20 cellular contexts compared by ENCODE assay signal in the genomic region with DNA sequence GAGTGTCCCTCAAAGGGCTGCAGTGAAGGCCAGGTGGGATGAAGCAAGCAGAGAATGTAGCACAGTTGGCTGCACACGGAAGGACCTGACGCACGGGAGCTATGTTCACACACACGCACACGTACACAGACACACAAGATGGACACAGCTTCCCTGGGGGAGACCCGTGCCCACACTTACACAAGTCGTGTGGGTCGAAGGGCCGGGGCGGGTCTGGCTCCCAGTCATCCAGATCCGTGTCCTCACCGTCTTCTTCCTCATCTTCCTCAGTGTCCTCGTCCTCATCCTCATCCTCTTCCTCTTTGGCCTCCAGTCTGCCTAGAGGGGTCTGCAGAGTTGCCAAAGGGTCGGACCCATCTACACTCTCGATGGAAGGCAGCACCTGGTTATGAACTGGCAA.
"Had no signal": no experiment of that assay in that cellular context is flagged by ENCODE, and none has a peak within 500 bp of the region (broad histone marks: within the 10 kb centered on the region; RNA-seq: fewer than 3 reads in every experiment).

No MANE protein-coding gene starts in this region.

- H3K9me3 ChIP-seq: esophagus squamous epithelium, gastrocnemius medialis had no signal

- H3K4me1 Mint-ChIP-seq: central memory CD8-positive, alpha-beta T cell had no signal

- DNase-seq: activated CD4-positive, alpha-beta T cell treated with anti-CD3 and anti-CD28 coated beads, Interleukin-2, amount 50 U/mL, for 4 hours; activated CD8-positive, alpha-beta memory T cell treated with anti-CD3 and anti-CD28 coated beads for 24 hours; activated CD8-positive, alpha-beta memory T cell treated with anti-CD3 and anti-CD28 coated beads, Interleukin-2, amount 50 U/mL, for 4 hours; activated T-cell treated with anti-CD3 and anti-CD28 coated beads, Interleukin-2, amount 50 U/mL, for 24 hours; aorta; brain microvascular endothelial cell; effector memory CD8-positive, alpha-beta T cell; esophagus squamous epithelium; gastrocnemius medialis; left cardiac atrium; nephron progenitor cell; nucleus accumbens; small intestine; stimulated activated CD4-positive, alpha-beta T cell treated with anti-CD3 and anti-CD28 coated beads, Interleukin-2, amount 100 ng/mL, for 24 hours; trophoblast cell had no signal

- H3K27ac ChIP-seq: brain microvascular endothelial cell, esophagus squamous epithelium, gastrocnemius medialis had no signal

- H3K4me3 ChIP-seq: esophagus squamous epithelium, gastrocnemius medialis had no signal

- ATAC-seq: activated naive CD4-positive, alpha-beta T cell treated with anti-CD3 and anti-CD28 coated beads, Interleukin-2, amount 50 U/mL, for 72 hours; activated T-helper 17 cell treated with anti-CD3 and anti-CD28 coated beads, Interleukin-2, amount 50 U/mL, for 72 hours; effector memory CD8-positive, alpha-beta T cell; gastrocnemius medialis; left cardiac atrium; sciatic nerve; stimulated activated memory B cell treated with anti-CD40 and anti-IgM and Interleukin-4, amounts not matched to agents 10 μg/mL and 1 μg/mL and 100 μg/mL, for 72 hours had no signal

- H3K4me1 ChIP-seq: gastrocnemius medialis had no signal

- H3K4me3 Mint-ChIP-seq: activated T-cell treated with anti-CD3 and anti-CD28 coated beads, Interleukin-2, amount 50 U/mL, for 24 hours; activated T-helper 17 cell treated with anti-CD3 and anti-CD28 coated beads, Interleukin-2, amount 50 U/mL, for 72 hours; central memory CD8-positive, alpha-beta T cell; effector memory CD8-positive, alpha-beta T cell; nephron progenitor cell; stimulated activated memory B cell treated with anti-CD40 and anti-IgM and Interleukin-4, amounts not matched to agents 10 μg/mL and 1 μg/mL and 100 μg/mL, for 72 hours had no signal

- H3K9me3 Mint-ChIP-seq: activated naive CD4-positive, alpha-beta T cell treated with anti-CD3 and anti-CD28 coated beads, Interleukin-2, amount 50 U/mL, for 72 hours; activated T-cell treated with anti-CD3 and anti-CD28 coated beads, Interleukin-2, amount 50 U/mL, for 24 hours; activated T-helper 17 cell treated with anti-CD3 and anti-CD28 coated beads, Interleukin-2, amount 50 U/mL, for 72 hours; central memory CD8-positive, alpha-beta T cell; effector memory CD8-positive, alpha-beta T cell; nephron progenitor cell; stimulated activated memory B cell treated with anti-CD40 and anti-IgM and Interleukin-4, amounts not matched to agents 10 μg/mL and 1 μg/mL and 100 μg/mL, for 72 hours had no signal

- H3K27ac Mint-ChIP-seq: activated naive CD4-positive, alpha-beta T cell treated with anti-CD3 and anti-CD28 coated beads, Interleukin-2, amount 50 U/mL, for 72 hours; activated T-helper 17 cell treated with anti-CD3 and anti-CD28 coated beads, Interleukin-2, amount 50 U/mL, for 72 hours; effector memory CD8-positive, alpha-beta T cell had no signal

- H3K27me3 Mint-ChIP-seq: activated T-cell treated with anti-CD3 and anti-CD28 coated beads, Interleukin-2, amount 50 U/mL, for 24 hours; activated T-helper 17 cell treated with anti-CD3 and anti-CD28 coated beads, Interleukin-2, amount 50 U/mL, for 72 hours; central memory CD8-positive, alpha-beta T cell; effector memory CD8-positive, alpha-beta T cell; stimulated activated memory B cell treated with anti-CD40 and anti-IgM and Interleukin-4, amounts not matched to agents 10 μg/mL and 1 μg/mL and 100 μg/mL, for 72 hours had no signal

- H3K27me3 ChIP-seq: brain microvascular endothelial cell, esophagus squamous epithelium, gastrocnemius medialis had no signal
